ENCODE assay signal across 18 cellular contexts in genomic region chr4:170122252-170122651, GRCh38. TPM values are rescaled to one million over a fixed set of nuclear protein-coding genes. Genes with fewer than 3 reads are reported as not detected.
DNase-seq lines count a peak whose midpoint lies in the region; ATAC-seq and TF ChIP-seq lines count a peak whose summit lies in the region.
"Had no signal": no experiment of that assay in that cellular context is flagged by ENCODE, and none has a peak within 500 bp of the region (broad histone marks: within the 10 kb centered on the region; RNA-seq: fewer than 3 reads in every experiment).

No MANE protein-coding gene starts in this region.

- H3K4me3 ChIP-seq in HAP-1: no peak overlapping the region
- no peak overlapping the region for H3K4me3 ChIP-seq in PC-3 (ENCODE audit: low read length)
- H3K4me3 ChIP-seq in smooth muscle cell: no peak overlapping the region
- H3K4me3 ChIP-seq: GM12878 had no signal

- H3K79me2 ChIP-seq in PC-3 (ENCODE audit: low read length) (no peaks in the 10 kb centered on the region), smooth muscle cell (ENCODE audit: low read depth) (no peaks in the 10 kb centered on the region)

- no peaks in the 10 kb centered on the region for H3K27me3 ChIP-seq in HAP-1 (ENCODE audit: low read depth)
- no peaks in the 10 kb centered on the region for H3K27me3 ChIP-seq in PC-3 (ENCODE audit: low read length)
- H3K27me3 ChIP-seq in smooth muscle cell (ENCODE audit: low read depth): no peaks in the 10 kb centered on the region
- H3K27me3 ChIP-seq: BE2C had no signal

- intact Hi-C loops in PC-3 (cut with micrococcal nuclease): no loop called here

- no peaks in the 10 kb centered on the region for H3K36me3 ChIP-seq in HAP-1 (replicated peaks)
- H3K36me3 ChIP-seq in PC-3 (ENCODE audit: low read depth, low read length): no peaks in the 10 kb centered on the region
- no peaks in the 10 kb centered on the region for H3K36me3 ChIP-seq in smooth muscle cell (ENCODE audit: low read depth)
- H3K36me3 ChIP-seq: BE2C had no signal

- H4K20me1 ChIP-seq in PC-3 (ENCODE audit: low read length) (no peaks in the 10 kb centered on the region), smooth muscle cell (ENCODE audit: low read depth) (no peaks in the 10 kb centered on the region)

- no peaks in the 10 kb centered on the region for H3K9me2 ChIP-seq in PC-3 (replicated peaks; ENCODE audit: low read length)

- no peak overlapping the region for H2AFZ ChIP-seq in PC-3 (ENCODE audit: low read length)
- no peak overlapping the region for H2AFZ ChIP-seq in smooth muscle cell (ENCODE audit: low read depth)

- in situ Hi-C loops in HAP-1 (cut with MboI; ENCODE audit: low sequenced_read_pairs): no loop called here

- H3K4me1 ChIP-seq in HAP-1 (peaks cover 9% of the 10 kb centered on the region), PC-3 (ENCODE audit: insufficient read depth, low read length) (no peaks in the 10 kb centered on the region), smooth muscle cell (ENCODE audit: low read depth) (peaks cover 4% of the 10 kb centered on the region)
- H3K4me1 ChIP-seq: BE2C had no signal

- POLR2A ChIA-PET in PC-3 (lab: Charles Lee; ENCODE audit: unreplicated experiment): no interaction called here

- no peak overlapping the region for H3K4me2 ChIP-seq in PC-3 (ENCODE audit: low read length)
- no peak overlapping the region for H3K4me2 ChIP-seq in smooth muscle cell

- H3K27ac ChIP-seq in PC-3 (ENCODE audit: low read length) (no peak overlapping the region), smooth muscle cell (ENCODE audit: low read depth) (peak overlapping the region; percentile 18)

- TF ChIP-seq CTCF in PC-3 (conservative IDR thresholded peaks at IDR 0.05; ENCODE audit: low read depth, low read length) (no peak), smooth muscle cell (IDR thresholded peaks at IDR 0.05; ENCODE audit: borderline replicate concordance, insufficient read depth, poor library complexity, severe bottlenecking) (no peak)

- CTCF ChIA-PET in PC-3 (lab: Charles Lee): no interaction called here

- no peaks in the 10 kb centered on the region; the same call in 1 of the 2 replicates for H3K9me3 ChIP-seq in HAP-1
- H3K9me3 ChIP-seq in PC-3 (ENCODE audit: low read length): no peaks in the 10 kb centered on the region
- H3K9me3 ChIP-seq in smooth muscle cell (replicated peaks; ENCODE audit: low read depth): no peaks in the 10 kb centered on the region
- H3K9me3 ChIP-seq: BE2C had no signal

- no TSS peak for BruUV-seq in PC-3 (replicated peaks; lab: Mats Ljungman, UMichigan)

- ATAC-seq in PC-3 (no peak), esophagus mucosa (peak; percentile 74), GM18520 (IDR thresholded peaks at IDR 0.05; ENCODE audit: unreplicated experiment) (no peak)
- ATAC-seq: GM12878 had no signal

- peak; percentile 32 to 57 for DNase-seq in HAP-1 (ENCODE audit: low spot score in 2 of 2)
- DNase-seq in PC-3: peak; percentile 44
- DNase-seq in smooth muscle cell (lab: John Stamatoyannopoulos, UW; ENCODE audit: unreplicated experiment): no peak
- DNase-seq in NCI-H1417 treated with DMSO at 0.1 percent for 48 hours (lab: John Stamatoyannopoulos, UW): no peak
- DNase-seq in GM19240 (ENCODE audit: insufficient read length, low spot score): no peak
- DNase-seq: BE2C; CD4-positive, alpha-beta T cell; DND-41; GDM1; KG1; NCI-H1105; NCI-H1694 treated with DMSO at 0.1 percent for 48 hours; NCI-H226; NCI-H524 treated with DMSO at 0.1 percent for 48 hours; SHP77 treated with DMSO at 0.1 percent for 48 hours had no signal

- H3F3A ChIP-seq in PC-3 (ENCODE audit: low read length, unreplicated experiment) (no peaks in the 10 kb centered on the region), smooth muscle cell (ENCODE audit: low read depth) (no peaks in the 10 kb centered on the region)

- H3K9ac ChIP-seq in PC-3 (ENCODE audit: low read length): no peak overlapping the region
- H3K9ac ChIP-seq in smooth muscle cell (ENCODE audit: low read depth): no peak overlapping the region

RNA-seq across cellular contexts. Expression of gene AADAT, which starts 32.5 kb away (rescaled TPM):
- total RNA-seq in PC-3 (2014; rRNA removed) (2.7 and 4.3 TPM in 2 replicates), esophagus mucosa (2.9 TPM), smooth muscle cell (13.4 and 16.4 TPM in 2 replicates)
- 17.0 and 18.8 TPM in 2 replicates for polyA plus RNA-seq in smooth muscle cell
- total RNA-seq: CD4-positive, alpha-beta T cell; GM12878 had no signal
- polyA plus RNA-seq: GM12878 had no signal

Comparison
In these comparisons a context has a peak if more than half of its experiments do, and no peak if none do; other contexts are left out.
1. DNase-seq: peak in HAP-1 (2 of 2) and PC-3 (single experiment); none in smooth muscle cell (single experiment), NCI-H1417 treated with DMSO at 0.1 percent for 48 hours (single experiment) and GM19240 (single experiment).